18 cellular contexts compared by ENCODE assay signal in genomic region chr12:54628186-54628846, GRCh38. TPM values are rescaled to one million over a fixed set of nuclear protein-coding genes. Genes with fewer than 3 reads are reported as not detected.
A peak's percentile ranks its signal among the peaks of the same experiment; 100 is the strongest.
DNase-seq lines count a peak whose midpoint lies in the region; ATAC-seq and TF ChIP-seq lines count a peak whose summit lies in the region.
"Had no signal": no experiment of that assay in that cellular context is flagged by ENCODE, and none has a peak within 500 bp of the region (broad histone marks: within the 10 kb centered on the region; RNA-seq: fewer than 3 reads in every experiment).

No MANE protein-coding gene starts in this region.

- H3K27me3 Mint-ChIP-seq in endothelial cell (ENCODE audit: unreplicated experiment): peaks cover 6% of the 10 kb centered on the region

- H3K27ac Mint-ChIP-seq in endothelial cell (ENCODE audit: unreplicated experiment): no peak overlapping the region
- H3K27ac Mint-ChIP-seq: B cell; CD4-positive, CD25-positive, alpha-beta regulatory T cell; CD8-positive, alpha-beta T cell had no signal

- peak overlapping the region; percentile 6 for H3K4me3 Mint-ChIP-seq in endothelial cell (ENCODE audit: unreplicated experiment)
- H3K4me3 Mint-ChIP-seq: B cell; CD4-positive, CD25-positive, alpha-beta regulatory T cell; CD8-positive, alpha-beta T cell had no signal

- ATAC-seq in GM21447 (IDR thresholded peaks at IDR 0.05; ENCODE audit: unreplicated experiment): no peak
- ATAC-seq: CD8-positive, alpha-beta T cell had no signal

- TF ChIP-seq CTCF in endothelial cell (IDR thresholded peaks at IDR 0.05; ENCODE audit: unreplicated experiment): no peak

- peak; percentile 10 for DNase-seq in activated CD8-positive, alpha-beta memory T cell treated with anti-CD3 and anti-CD28 coated beads, Interleukin-2, amount 50 U/mL, for 48 hours
- no peak for DNase-seq in activated CD8-positive, alpha-beta memory T cell treated with anti-CD3 and anti-CD28 coated beads, Interleukin-2, amount 50 U/mL, for 4 hours
- peak; percentile 25 for DNase-seq in cerebellar cortex (ENCODE audit: low spot score)
- DNase-seq in endothelial cell (ENCODE audit: low spot score): no peak
- DNase-seq in activated T-cell treated with anti-CD3 and anti-CD28 coated beads for 4 hours: no peak
- no peak for DNase-seq in NCI-H1092 (lab: John Stamatoyannopoulos, UW)
- no peak for DNase-seq in NCI-H82 treated with DMSO at 0.1 percent for 48 hours (lab: John Stamatoyannopoulos, UW; ENCODE audit: unreplicated experiment)
- DNase-seq: Caco-2; CD4-positive, CD25-positive, alpha-beta regulatory T cell; DMS153; DMS79; EL; GF-D8; GOT3; HCEC 1CT had no signal

- peaks cover 13% of the 10 kb centered on the region for H3K36me3 Mint-ChIP-seq in endothelial cell (ENCODE audit: low read depth, unreplicated experiment)
- H3K36me3 Mint-ChIP-seq: CD4-positive, CD25-positive, alpha-beta regulatory T cell had no signal

- H3K4me1 Mint-ChIP-seq in endothelial cell (ENCODE audit: unreplicated experiment): no peaks in the 10 kb centered on the region
- H3K4me1 Mint-ChIP-seq: B cell had no signal

- peaks cover 17% of the 10 kb centered on the region for H3K9me3 Mint-ChIP-seq in endothelial cell (ENCODE audit: unreplicated experiment)

RNA-seq across cellular contexts. Expression of gene LACRT, which starts 6.4 kb away (rescaled TPM):
- total RNA-seq in endothelial cell (ENCODE audit: unreplicated experiment): not detected
- total RNA-seq: B cell; Caco-2; CD4-positive, CD25-positive, alpha-beta regulatory T cell; CD8-positive, alpha-beta T cell had no signal

RNA-seq across cellular contexts. Expression of gene DCD, which starts 19.8 kb away (rescaled TPM):
- total RNA-seq in endothelial cell (ENCODE audit: unreplicated experiment): not detected
- total RNA-seq: B cell; Caco-2; CD4-positive, CD25-positive, alpha-beta regulatory T cell; CD8-positive, alpha-beta T cell had no signal

RNA-seq across cellular contexts. Expression of gene PPP1R1A, which starts 39.9 kb away (rescaled TPM):
- 1.3 TPM for total RNA-seq in endothelial cell (ENCODE audit: unreplicated experiment)
- total RNA-seq: B cell; CD4-positive, CD25-positive, alpha-beta regulatory T cell; CD8-positive, alpha-beta T cell had no signal

Comparison
In these comparisons a context has a peak if more than half of its experiments do, and no peak if none do; other contexts are left out.
1. DNase-seq: peak in activated CD8-positive, alpha-beta memory T cell treated with anti-CD3 and anti-CD28 coated beads, Interleukin-2, amount 50 U/mL, for 48 hours (single experiment) and cerebellar cortex (single experiment); none in activated CD8-positive, alpha-beta memory T cell treated with anti-CD3 and anti-CD28 coated beads, Interleukin-2, amount 50 U/mL, for 4 hours (single experiment), endothelial cell (single experiment), activated T-cell treated with anti-CD3 and anti-CD28 coated beads for 4 hours (single experiment), NCI-H1092 (single experiment) and NCI-H82 treated with DMSO at 0.1 percent for 48 hours (single experiment).